In genomic region chr11:47507868-47508594, GRCh38 we compare ENCODE assay signal across 16 cellular contexts. TPM values are rescaled to one million over a fixed set of nuclear protein-coding genes. Genes with fewer than 3 reads are reported as not detected.
DNase-seq lines count a peak whose midpoint lies in the region; ATAC-seq and TF ChIP-seq lines count a peak whose summit lies in the region.
"Had no signal": no experiment of that assay in that cellular context is flagged by ENCODE, and none has a peak within 500 bp of the region (broad histone marks: within the 10 kb centered on the region; RNA-seq: fewer than 3 reads in every experiment).

No MANE protein-coding gene starts in this region.

- H4K20me1 ChIP-seq in Karpas-422 (ENCODE audit: insufficient read depth, low read depth, low read length) (peaks cover 5% of the 10 kb centered on the region; the same call in 1 of the 2 replicates), neural progenitor cell (ENCODE audit: low read depth) (peaks cover 100% of the 10 kb centered on the region)

- peaks cover 0 to 23% (median 3%) of the 10 kb centered on the region in 3 donors for H3K36me3 Mint-ChIP-seq in CD8-positive, alpha-beta memory T cell
- H3K36me3 Mint-ChIP-seq in effector memory CD8-positive, alpha-beta T cell (ENCODE audit: insufficient read depth) = peaks cover 36% of the 10 kb centered on the region
- peaks cover 1% of the 10 kb centered on the region for H3K36me3 Mint-ChIP-seq in neural progenitor cell

- H3K9me2 ChIP-seq in Karpas-422 (replicated peaks; ENCODE audit: insufficient read depth, low read length) = no peaks in the 10 kb centered on the region

- no peak overlapping the region for H3K27ac ChIP-seq in CD8-positive, alpha-beta memory T cell (ENCODE audit: low read depth, low read length)
- H3K27ac ChIP-seq in Karpas-422 (ENCODE audit: low read length) = peak overlapping the region; percentile 73
- peak overlapping the region; percentile 44 for H3K27ac ChIP-seq in neural progenitor cell
- no peak overlapping the region for H3K27ac ChIP-seq in vagina
- H3K27ac ChIP-seq: suprapubic skin had no signal

- peaks cover 62% of the 10 kb centered on the region for H3K4me1 ChIP-seq in CD8-positive, alpha-beta memory T cell (ENCODE audit: insufficient read depth, low read length)
- H3K4me1 ChIP-seq in Karpas-422 (ENCODE audit: low read length) = peaks cover 88% of the 10 kb centered on the region
- H3K4me1 ChIP-seq in neural progenitor cell = peaks cover 37% of the 10 kb centered on the region
- H3K4me1 ChIP-seq in vagina = peaks cover 75% of the 10 kb centered on the region

- H3K4me2 ChIP-seq in Karpas-422 (ENCODE audit: low read depth, low read length, poor library complexity, severe bottlenecking) = peak overlapping the region; percentile 23
- peak overlapping the region; percentile 33 for H3K4me2 ChIP-seq in neural progenitor cell

- CTCF ChIA-PET in CD8-positive, alpha-beta memory T cell (lab: Charles Lee) = no interaction called here

- H2AFZ ChIP-seq in Karpas-422 (ENCODE audit: low read length) = no peak overlapping the region
- no peak overlapping the region for H2AFZ ChIP-seq in neural progenitor cell (replicated peaks)

- no peaks in the 10 kb centered on the region for H3K9me3 Mint-ChIP-seq in CD8-positive, alpha-beta memory T cell
- no peaks in the 10 kb centered on the region for H3K9me3 Mint-ChIP-seq in effector memory CD8-positive, alpha-beta T cell
- no peaks in the 10 kb centered on the region for H3K9me3 Mint-ChIP-seq in neural progenitor cell

- 57 to 65% methylated on average over 2 of the region's 2 CpGs for WGBS in lower leg skin, 2 donors

- peaks cover 34% of the 10 kb centered on the region for H3F3A ChIP-seq in neural progenitor cell (ENCODE audit: low read depth)

- H3K4me1 Mint-ChIP-seq in CD8-positive, alpha-beta memory T cell = peaks cover 65 to 90% (median 79%) of the 10 kb centered on the region in 3 donors
- peaks cover 48 to 75% of the 10 kb centered on the region in 2 donors for H3K4me1 Mint-ChIP-seq in effector memory CD8-positive, alpha-beta T cell (ENCODE audit: low read depth in 2 of 2)
- peaks cover 23% of the 10 kb centered on the region for H3K4me1 Mint-ChIP-seq in neural progenitor cell

- no peak for TF ChIP-seq POLR2A in vagina (IDR thresholded peaks at IDR 0.05)
- no peak for TF ChIP-seq POLR2A in lower leg skin (IDR thresholded peaks at IDR 0.05)

- H3K27me3 Mint-ChIP-seq in CD8-positive, alpha-beta memory T cell = no peaks in the 10 kb centered on the region
- H3K27me3 Mint-ChIP-seq in effector memory CD8-positive, alpha-beta T cell = no peaks in the 10 kb centered on the region
- no peaks in the 10 kb centered on the region for H3K27me3 Mint-ChIP-seq in neural progenitor cell (ENCODE audit: insufficient read depth, low read depth)

- H3K9ac ChIP-seq in Karpas-422 (ENCODE audit: low read length) = 0 out of 2 replicates have a peak overlapping the region, but pooled peaks have one; percentile 3
- peak overlapping the region; percentile 1 for H3K9ac ChIP-seq in neural progenitor cell

- TF ChIP-seq CTCF in neural progenitor cell (IDR thresholded peaks at IDR 0.05) (no peak), vagina (IDR thresholded peaks at IDR 0.05) (no peak), lower leg skin (IDR thresholded peaks at IDR 0.05) (no peak)

- H3K36me3 ChIP-seq in CD8-positive, alpha-beta memory T cell (ENCODE audit: insufficient read depth, low read length) = no peaks in the 10 kb centered on the region
- H3K36me3 ChIP-seq in Karpas-422 (ENCODE audit: insufficient read depth, low read length) = no peaks in the 10 kb centered on the region; the same call in 1 of the 2 replicates
- H3K36me3 ChIP-seq in neural progenitor cell = no peaks in the 10 kb centered on the region
- H3K36me3 ChIP-seq in vagina = no peaks in the 10 kb centered on the region
- H3K36me3 ChIP-seq: suprapubic skin had no signal

- POLR2A ChIA-PET in CD8-positive, alpha-beta memory T cell (lab: Charles Lee) = no interaction called here

- intact Hi-C loops in vagina (cut with DNase I) (no loop called here), lower leg skin (cut with DNase I; ENCODE audit: low total_unique reads) (no loop called here)

- H3K79me2 ChIP-seq in Karpas-422 (ENCODE audit: low read length) (peaks cover 100% of the 10 kb centered on the region), neural progenitor cell (ENCODE audit: low read depth) (peaks cover 100% of the 10 kb centered on the region)

- no peaks in the 10 kb centered on the region for H3K27me3 ChIP-seq in CD8-positive, alpha-beta memory T cell (ENCODE audit: insufficient read depth, low read length, poor library complexity, severe bottlenecking)
- no peaks in the 10 kb centered on the region for H3K27me3 ChIP-seq in Karpas-422 (ENCODE audit: low read length)
- no peaks in the 10 kb centered on the region for H3K27me3 ChIP-seq in neural progenitor cell
- no peaks in the 10 kb centered on the region for H3K27me3 ChIP-seq in vagina
- H3K27me3 ChIP-seq: left lung, suprapubic skin had no signal

- H3K27ac Mint-ChIP-seq in CD8-positive, alpha-beta memory T cell = peak overlapping the region; percentile 9 to 80 (median 74)
- H3K27ac Mint-ChIP-seq in effector memory CD8-positive, alpha-beta T cell = peak overlapping the region; percentile 59 to 80
- H3K27ac Mint-ChIP-seq in neural progenitor cell = no peak overlapping the region

- no peaks in the 10 kb centered on the region for H3K9me3 ChIP-seq in CD8-positive, alpha-beta memory T cell (ENCODE audit: low read length)
- H3K9me3 ChIP-seq in Karpas-422 (ENCODE audit: low read length) (no peaks in the 10 kb centered on the region), neural progenitor cell (ENCODE audit: low read depth) (no peaks in the 10 kb centered on the region), vagina (no peaks in the 10 kb centered on the region)
- H3K9me3 ChIP-seq: left lung, suprapubic skin had no signal

- peak overlapping the region in 4 of 7 donors; percentile 3 to 56 (median 32) for H3K4me3 Mint-ChIP-seq in CD8-positive, alpha-beta memory T cell
- peak overlapping the region; percentile 7 to 35 for H3K4me3 Mint-ChIP-seq in effector memory CD8-positive, alpha-beta T cell
- no peak overlapping the region for H3K4me3 Mint-ChIP-seq in neural progenitor cell

- no peak overlapping the region for H3K4me3 ChIP-seq in CD8-positive, alpha-beta memory T cell (ENCODE audit: low read length)
- no peak overlapping the region for H3K4me3 ChIP-seq in Karpas-422 (ENCODE audit: low read length)
- no peak overlapping the region for H3K4me3 ChIP-seq in neural progenitor cell
- no peak overlapping the region for H3K4me3 ChIP-seq in vagina
- H3K4me3 ChIP-seq in lower leg skin (ENCODE audit: low read depth, poor library complexity, severe bottlenecking) = no peak overlapping the region
- H3K4me3 ChIP-seq: left lung, suprapubic skin had no signal

- no peak for ATAC-seq in effector memory CD8-positive, alpha-beta T cell (replicated peaks)
- ATAC-seq: left lung had no signal

- DNase-seq in CD8-positive, alpha-beta memory T cell = no peak
- DNase-seq in Karpas-422 (no peak), neural progenitor cell (ENCODE audit: low spot score) (no peak), DMS153 treated with DMSO at 0.1 percent for 48 hours (lab: John Stamatoyannopoulos, UW; ENCODE audit: unreplicated experiment) (no peak), vagina (ENCODE audit: extremely low spot score in 2 of 2) (no peak), hypothalamus (lab: John Stamatoyannopoulos, UW) (no peak), lower leg skin (ENCODE audit: low spot score in 2 of 2) (no peak)
- DNase-seq in effector memory CD8-positive, alpha-beta T cell = no peak
- DNase-seq: activated CD4-positive, CD25-positive, alpha-beta regulatory T cell treated with anti-CD3 and anti-CD28 coated beads, Interleukin-2, amount 50 U/mL, for 72 hours; COR-L47; left lung; NCI-H1092 treated with DMSO at 0.1 percent for 48 hours; NCI-H526; stimulated activated CD4-positive, alpha-beta T cell treated with anti-CD3 and anti-CD28 coated beads, Interleukin-4, amount 100 ng/mL, for 4 hours had no signal

RNA-seq across cellular contexts. Expression of gene CELF1, which starts 44.9 kb away (rescaled TPM):
- 100 to 1,000 TPM; 160 to 168 TPM for total RNA-seq in CD8-positive, alpha-beta memory T cell
- polyA plus RNA-seq in CD8-positive, alpha-beta memory T cell = 80.8 TPM
- total RNA-seq in Karpas-422 (2014; rRNA removed; shearing (Covaris generic); ENCODE audit: low replicate concordance) = 130 and 148 TPM in 2 replicates
- total RNA-seq in neural progenitor cell (ENCODE audit: low replicate concordance) = 170 and 173 TPM in 2 replicates
- 100 TPM for total RNA-seq in vagina
- 10 to 100 TPM; 58.1 to 87.1 (median 78.5) TPM for total RNA-seq in lower leg skin

RNA-seq across cellular contexts. Expression of gene PTPMT1, which starts 57.4 kb away (rescaled TPM):
- 10 to 100 TPM; 53.3 to 53.8 TPM for total RNA-seq in CD8-positive, alpha-beta memory T cell
- polyA plus RNA-seq in CD8-positive, alpha-beta memory T cell = 71.2 TPM
- total RNA-seq in Karpas-422 (2014; rRNA removed; shearing (Covaris generic); ENCODE audit: low replicate concordance) = 174 and 253 TPM in 2 replicates
- 60.4 and 73.6 TPM in 2 replicates for total RNA-seq in neural progenitor cell (ENCODE audit: low replicate concordance)
- 68.5 TPM for total RNA-seq in vagina
- total RNA-seq in lower leg skin = 100 to 1,000 TPM in 1 of 4 donors, 10 to 100 TPM in 3; 84.1 to 111 (median 90.1) TPM

RNA-seq across cellular contexts. Expression of gene RAPSN, which starts 59.1 kb away (rescaled TPM):
- under 1 TPM; 0.29 to 0.79 TPM for total RNA-seq in CD8-positive, alpha-beta memory T cell
- polyA plus RNA-seq in CD8-positive, alpha-beta memory T cell = not detected
- 0.52 and 4.5 TPM in 2 replicates for total RNA-seq in Karpas-422 (2014; rRNA removed; shearing (Covaris generic); ENCODE audit: low replicate concordance)
- total RNA-seq in neural progenitor cell (ENCODE audit: low replicate concordance) (not detected in 2 replicates), vagina (not detected), lower leg skin (under 1 TPM in 1 of 4 donors, not detected in 3; 0.49 TPM)
- total RNA-seq: frontal cortex had no signal

Comparison
In these comparisons a context has a peak if more than half of its experiments do, and no peak if none do; other contexts are left out.
1. H3K27ac ChIP-seq: peak in Karpas-422 (single experiment) and neural progenitor cell (single experiment); none in CD8-positive, alpha-beta memory T cell (single experiment) and vagina (single experiment).